8 cellular contexts compared by ENCODE assay signal in the genomic region with DNA sequence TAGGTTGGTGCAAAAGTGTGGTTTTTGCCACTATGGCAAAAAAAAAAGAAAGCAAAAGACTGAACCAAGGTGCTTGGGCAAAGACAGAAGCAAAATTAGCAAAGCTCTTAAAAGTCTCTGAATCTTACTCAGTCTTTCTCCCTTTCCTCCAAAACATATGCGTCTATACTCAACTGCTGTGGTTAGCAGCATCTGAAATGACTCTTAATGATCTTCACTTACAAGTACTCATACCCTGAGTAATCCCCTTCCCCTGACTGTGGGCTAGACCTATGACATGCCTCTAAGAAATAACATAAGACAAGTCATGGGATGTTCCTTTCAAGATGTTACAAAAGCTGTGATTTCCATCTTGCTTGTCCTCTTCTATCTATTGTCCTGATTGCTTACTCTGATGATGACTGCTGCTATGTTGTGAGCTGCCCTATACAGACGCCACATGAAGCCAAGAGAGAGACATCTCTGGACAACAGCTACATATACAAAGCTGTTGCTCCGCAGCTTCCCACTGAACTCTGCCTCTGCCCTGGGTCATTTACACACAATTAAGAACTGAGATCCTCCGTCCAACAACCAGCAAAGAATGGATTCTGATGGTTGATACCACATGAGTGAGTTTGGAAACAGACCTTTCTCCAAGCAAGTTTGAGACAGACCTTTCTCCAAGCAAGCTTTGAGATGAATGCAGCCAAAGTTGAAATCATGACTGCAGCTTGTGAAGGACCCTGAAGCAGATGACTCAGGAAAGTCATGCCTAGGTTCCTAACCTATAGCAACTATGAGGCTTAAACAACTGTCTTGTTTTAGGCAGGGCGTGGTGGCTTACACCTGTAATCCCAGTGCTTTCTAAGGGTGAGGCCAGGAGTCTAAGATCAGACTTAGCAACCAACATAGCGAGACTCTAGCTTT. TPM values are rescaled to one million over a fixed set of nuclear protein-coding genes. Genes with fewer than 3 reads are reported as not detected.
A peak's percentile ranks its signal among the peaks of the same experiment; 100 is the strongest.
DNase-seq lines count a peak whose midpoint lies in the region.

No MANE protein-coding gene starts in this region.

- peak; percentile 21 for DNase-seq in stimulated activated naive CD4-positive, alpha-beta T cell treated with Interleukin-2 at 50 U/mL for 16 hours (lab: John Stamatoyannopoulos, UW)
- no peak for DNase-seq in stimulated activated naive CD4-positive, alpha-beta T cell (lab: John Stamatoyannopoulos, UW)
- peak; percentile 69 for DNase-seq in HT1080 (ENCODE audit: low read depth)
- no peak for DNase-seq in epithelial cell of prostate (ENCODE audit: low read depth, low spot score)
- no peak for DNase-seq in kidney glomerular epithelial cell (lab: John Stamatoyannopoulos, UW)
- DNase-seq in cortex of kidney (lab: John Stamatoyannopoulos, UW): no peak
- DNase-seq in NCI-H1417 (lab: John Stamatoyannopoulos, UW): no peak
- DNase-seq in NCI-H526 (lab: John Stamatoyannopoulos, UW): no peak

- H3K27ac ChIP-seq in epithelial cell of prostate: peak overlapping the region; percentile 78

RNA-seq across cellular contexts. Expression of a gene that starts 55.2 kb away (rescaled TPM):
- 32.6 and 43.7 TPM in 2 replicates for total RNA-seq in HT1080 (2014; rRNA removed; shearing (Covaris generic))
- polyA plus RNA-seq in HT1080 (2015; cell fraction: cytosol; rRNA removed): 34.0 and 41.8 TPM in 2 replicates
- 90.4 and 93.5 TPM in 2 replicates for polyA plus RNA-seq in HT1080 (2015; cell fraction: nucleus; rRNA removed)

Comparison
In these comparisons a context has a peak if more than half of its experiments do, and no peak if none do; other contexts are left out.
1. DNase-seq: peak in stimulated activated naive CD4-positive, alpha-beta T cell treated with Interleukin-2 at 50 U/mL for 16 hours (single experiment) and HT1080 (single experiment); none in stimulated activated naive CD4-positive, alpha-beta T cell (0 of 6), epithelial cell of prostate (single experiment), kidney glomerular epithelial cell (single experiment), cortex of kidney (single experiment), NCI-H1417 (0 of 3) and NCI-H526 (0 of 2).